Comparison of ENCODE assay signal across 15 cellular contexts in the genomic region with DNA sequence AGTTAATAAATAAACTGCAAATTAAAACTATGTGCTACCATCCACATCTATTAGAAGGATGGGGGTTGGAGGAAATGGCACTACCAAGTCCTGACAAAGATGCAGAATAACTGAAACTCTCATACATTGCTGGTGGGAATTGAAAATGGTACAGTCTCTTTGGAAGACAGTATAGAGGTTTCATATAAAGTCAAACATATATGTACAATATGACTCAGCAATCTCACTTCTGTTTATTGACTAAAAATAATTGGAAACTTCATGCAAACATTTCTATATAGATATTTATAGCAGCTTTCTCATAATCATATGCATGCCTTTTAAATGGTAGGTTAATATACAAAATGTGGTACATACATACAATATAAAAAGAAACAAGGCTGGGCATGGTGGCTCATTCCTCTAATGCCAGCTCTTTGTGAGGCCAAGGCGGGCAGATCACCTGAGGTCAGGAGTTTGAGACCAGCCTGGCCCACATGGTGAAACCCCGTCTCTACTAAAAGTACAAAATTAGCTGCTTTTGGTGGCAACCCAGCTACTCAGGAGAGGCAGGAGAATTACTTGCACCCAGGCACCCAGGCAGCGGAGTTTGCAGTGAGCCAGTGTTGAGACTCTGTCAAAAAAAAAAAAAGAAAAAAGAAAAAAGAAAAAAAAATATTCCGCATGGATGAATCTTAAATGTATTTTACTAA.
DNase-seq lines count a peak whose midpoint lies in the region; ATAC-seq, FAIRE-seq and TF ChIP-seq lines count a peak whose summit lies in the region.
"Had no signal": no experiment of that assay in that cellular context is flagged by ENCODE, and none has a peak within 500 bp of the region (broad histone marks: within the 10 kb centered on the region; RNA-seq: fewer than 3 reads in every experiment).

No MANE protein-coding gene starts in this region.

- DNase-seq in GM19240 (ENCODE audit: insufficient read length, low spot score) (no peak), NOMO-1 treated with DMSO at 0.1 percent for 48 hours (lab: John Stamatoyannopoulos, UW; ENCODE audit: unreplicated experiment) (no peak), D721Med (ENCODE audit: insufficient read length, low spot score) (no peak), brain microvascular endothelial cell (no peak)
- DNase-seq: activated CD4-positive, alpha-beta memory T cell treated with anti-CD3 and anti-CD28 coated beads for 36 hours; Kasumi-1; NCI-H2171 treated with DMSO at 0.1 percent for 48 hours; PC-9; stimulated activated naive CD4-positive, alpha-beta T cell treated with Interleukin-2 at 50 U/mL for 16 hours; T-helper 17 cell had no signal

- TF ChIP-seq CTCF in D721Med (IDR thresholded peaks at IDR 0.05; ENCODE audit: insufficient read depth, missing control alignments), result no peak
- no peak for TF ChIP-seq CTCF in brain microvascular endothelial cell (IDR thresholded peaks at IDR 0.05; ENCODE audit: low read depth, low read length, missing control alignments)

- no peaks in the 10 kb centered on the region for H3K36me3 ChIP-seq in brain microvascular endothelial cell (replicated peaks)

- no peaks in the 10 kb centered on the region for H3K27me3 ChIP-seq in brain microvascular endothelial cell (replicated peaks)

- H3K27ac ChIP-seq in brain microvascular endothelial cell, result no peak overlapping the region
- H3K27ac ChIP-seq: PC-9 had no signal

- in situ Hi-C loops in brain microvascular endothelial cell (cut with HindIII; ENCODE audit: low pct_ligation_motif_present, low sequenced_read_pairs), result no loop called here

- peak; percentile 92 for ATAC-seq in GM18520 (IDR thresholded peaks at IDR 0.05; ENCODE audit: unreplicated experiment)
- ATAC-seq in GM21423 (IDR thresholded peaks at IDR 0.05; ENCODE audit: unreplicated experiment), result peak; percentile 99
- ATAC-seq in HG02970 (IDR thresholded peaks at IDR 0.05; ENCODE audit: low FRiP score, unreplicated experiment), result peak; percentile 94
- peak; percentile 99 for ATAC-seq in HG03558 (IDR thresholded peaks at IDR 0.05; ENCODE audit: extremely low read depth, unreplicated experiment)
- ATAC-seq: HCT116, T-helper 17 cell had no signal

- no peak overlapping the region for H3K4me3 ChIP-seq in brain microvascular endothelial cell (ENCODE audit: low read depth, low read length)
- H3K4me3 ChIP-seq: PC-9 had no signal

- no peak for FAIRE-seq in D721Med (lab: Jason Lieb, UNC)
